Comparison of ENCODE assay signal across 18 cellular contexts in the genomic region with DNA sequence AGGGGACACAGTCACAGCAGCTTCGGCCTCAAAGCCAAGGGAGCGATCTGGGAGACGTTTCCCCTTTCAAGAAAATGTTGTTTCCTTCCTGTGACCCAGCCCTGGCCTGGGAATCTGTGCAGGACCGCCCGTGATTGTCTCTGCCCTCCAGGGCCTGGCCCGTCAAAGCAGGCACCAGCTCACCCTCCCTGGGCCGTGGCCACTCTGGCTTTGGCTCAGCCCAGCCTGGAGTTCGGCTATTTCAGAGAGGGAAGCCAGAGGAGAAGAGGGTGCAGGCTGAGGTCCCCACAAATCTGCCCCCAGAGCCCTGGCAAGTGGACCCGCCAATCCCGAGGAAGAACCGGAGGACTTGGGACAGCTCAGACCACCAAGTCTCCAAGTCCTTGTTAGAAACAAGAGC. TPM values are rescaled to one million over a fixed set of nuclear protein-coding genes. Genes with fewer than 3 reads are reported as not detected.
"Had no signal": no experiment of that assay in that cellular context is flagged by ENCODE, and none has a peak within 500 bp of the region (broad histone marks: within the 10 kb centered on the region; RNA-seq: fewer than 3 reads in every experiment).

No MANE protein-coding gene starts in this region.

- H3K27ac ChIP-seq: cardiac muscle cell, colonic mucosa, epithelial cell of prostate had no signal

- H3K27ac Mint-ChIP-seq: activated B cell treated with CpG ODN at 0.5 μM for 24 hours; activated CD4-positive, alpha-beta T cell treated with anti-CD3 and anti-CD28 coated beads, Interleukin-2, amount 10 ng/mL, durations not matched to agents 24 days and 14 days; activated naive CD8-positive, alpha-beta T cell treated with anti-CD3 and anti-CD28 coated beads, Interleukin-2, amount 50 U/mL, for 24 hours; natural killer cell; T-helper 1 cell treated with Interleukin-12 subunit alpha and Interleukin-12 subunit beta and Interleukin-4 antibody, amounts not matched to agents 30 μg/mL and 1 μg/mL, for 36 hours had no signal

- ATAC-seq: activated naive CD8-positive, alpha-beta T cell treated with anti-CD3 and anti-CD28 coated beads, Interleukin-2, amount 50 U/mL, for 24 hours; natural killer cell had no signal

- FAIRE-seq: astrocyte had no signal

- H3K36me3 ChIP-seq: cardiac muscle cell, colonic mucosa, stomach had no signal

- H3K9me3 ChIP-seq: colonic mucosa, stomach had no signal

- H3K4me1 ChIP-seq: colonic mucosa had no signal

- H3K9me3 Mint-ChIP-seq: activated B cell treated with CpG ODN at 0.5 μM for 24 hours; activated CD4-positive, alpha-beta T cell treated with anti-CD3 and anti-CD28 coated beads, Interleukin-2, amount 10 ng/mL, durations not matched to agents 24 days and 14 days; activated naive CD8-positive, alpha-beta T cell treated with anti-CD3 and anti-CD28 coated beads, Interleukin-2, amount 50 U/mL, for 24 hours; natural killer cell; T-helper 1 cell treated with Interleukin-12 subunit alpha and Interleukin-12 subunit beta and Interleukin-4 antibody, amounts not matched to agents 30 μg/mL and 1 μg/mL, for 36 hours had no signal

- H3K36me3 Mint-ChIP-seq: natural killer cell had no signal

- H3K4me3 Mint-ChIP-seq: activated B cell treated with CpG ODN at 0.5 μM for 24 hours; activated CD4-positive, alpha-beta T cell treated with anti-CD3 and anti-CD28 coated beads, Interleukin-2, amount 10 ng/mL, durations not matched to agents 24 days and 14 days; activated naive CD8-positive, alpha-beta T cell treated with anti-CD3 and anti-CD28 coated beads, Interleukin-2, amount 50 U/mL, for 24 hours; natural killer cell; T-helper 1 cell treated with Interleukin-12 subunit alpha and Interleukin-12 subunit beta and Interleukin-4 antibody, amounts not matched to agents 30 μg/mL and 1 μg/mL, for 36 hours had no signal

- H3K4me3 ChIP-seq: cardiac muscle cell, colonic mucosa, stomach had no signal

- DNase-seq: activated B cell treated with CpG ODN at 0.5 μM for 24 hours; activated CD4-positive, alpha-beta T cell treated with anti-CD3 and anti-CD28 coated beads, Interleukin-2, amount 10 ng/mL, durations not matched to agents 24 days and 14 days; activated naive CD4-positive, alpha-beta T cell treated with Interleukin-2 at 50 U/mL for 16 hours; activated naive CD8-positive, alpha-beta T cell treated with anti-CD3 and anti-CD28 coated beads, Interleukin-2, amount 50 U/mL, for 24 hours; colonic mucosa; effector CD8-positive, alpha-beta T cell; hippocampal formation; natural killer cell; nucleus accumbens; stimulated activated CD4-positive, alpha-beta T cell treated with anti-CD3 and anti-CD28 coated beads, Interleukin-4, amount 100 ng/mL, for 4 hours; stomach had no signal

RNA-seq across cellular contexts. Expression of gene GATA2, which starts 12.7 kb away (rescaled TPM):
- total RNA-seq: activated B cell treated with CpG ODN at 0.5 μM for 24 hours; activated CD4-positive, alpha-beta T cell treated with anti-CD3 and anti-CD28 coated beads, Interleukin-2, amount 10 ng/mL, durations not matched to agents 24 days and 14 days had no signal

RNA-seq across cellular contexts. Expression of gene DNAJB8, which starts 13.6 kb away (rescaled TPM):
- total RNA-seq: activated B cell treated with CpG ODN at 0.5 μM for 24 hours; activated CD4-positive, alpha-beta T cell treated with anti-CD3 and anti-CD28 coated beads, Interleukin-2, amount 10 ng/mL, durations not matched to agents 24 days and 14 days; astrocyte; cardiac muscle cell; colonic mucosa; mucosa of gallbladder; natural killer cell; skeletal muscle tissue; stomach had no signal
- polyA plus RNA-seq: cardiac muscle cell, stomach, thymus had no signal
